Comparison of ENCODE assay signal across 1 cellular context in the genomic region with DNA sequence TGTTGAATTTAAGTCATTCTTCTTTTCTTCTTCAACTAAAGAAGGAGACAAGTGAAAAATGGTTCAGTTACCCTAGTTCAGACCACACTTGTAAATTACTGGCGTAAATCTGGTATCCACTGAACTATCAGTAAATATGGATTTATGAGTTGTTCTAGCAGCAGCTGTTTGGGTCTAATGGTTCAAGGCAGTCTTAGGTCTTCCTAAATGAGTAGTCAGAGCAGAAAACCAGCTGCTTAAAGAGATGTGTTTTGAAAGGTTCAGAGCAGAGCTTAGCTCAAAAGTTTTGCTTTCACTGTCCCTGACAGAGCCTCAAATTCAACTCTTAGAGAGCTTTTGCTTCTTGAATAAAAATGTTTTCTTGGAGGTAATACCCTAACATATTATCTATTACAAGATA.
TF ChIP-seq lines count a peak whose summit lies in the region.

No MANE protein-coding gene starts in this region.

TF ChIP-seq in IMR-90, 13 proteins besides CTCF, POLR2A, EP300 and RAD21 (continued from another document):
- TF ChIP-seq, protein P1, sequence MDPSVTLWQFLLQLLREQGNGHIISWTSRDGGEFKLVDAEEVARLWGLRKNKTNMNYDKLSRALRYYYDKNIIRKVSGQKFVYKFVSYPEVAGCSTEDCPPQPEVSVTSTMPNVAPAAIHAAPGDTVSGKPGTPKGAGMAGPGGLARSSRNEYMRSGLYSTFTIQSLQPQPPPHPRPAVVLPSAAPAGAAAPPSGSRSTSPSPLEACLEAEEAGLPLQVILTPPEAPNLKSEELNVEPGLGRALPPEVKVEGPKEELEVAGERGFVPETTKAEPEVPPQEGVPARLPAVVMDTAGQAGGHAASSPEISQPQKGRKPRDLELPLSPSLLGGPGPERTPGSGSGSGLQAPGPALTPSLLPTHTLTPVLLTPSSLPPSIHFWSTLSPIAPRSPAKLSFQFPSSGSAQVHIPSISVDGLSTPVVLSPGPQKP (IDR thresholded peaks at IDR 0.05; ENCODE audit: borderline replicate concordance, low read depth, low read length) = no peak
